Comparison of ENCODE assay signal across 20 cellular contexts in genomic region chr14:64556526-64556925, GRCh38. TPM values are rescaled to one million over a fixed set of nuclear protein-coding genes. Genes with fewer than 3 reads are reported as not detected.
A peak's percentile ranks its signal among the peaks of the same experiment; 100 is the strongest.
DNase-seq lines count a peak whose midpoint lies in the region; ATAC-seq and TF ChIP-seq lines count a peak whose summit lies in the region.
"Had no signal": no experiment of that assay in that cellular context is flagged by ENCODE, and none has a peak within 500 bp of the region (broad histone marks: within the 10 kb centered on the region; RNA-seq: fewer than 3 reads in every experiment).

No MANE protein-coding gene starts in this region.

- no peak overlapping the region for H3K23ac ChIP-seq in IMR-90 (ENCODE audit: low read depth, low read length)

- H3K14ac ChIP-seq in IMR-90 (replicated peaks; ENCODE audit: low read depth, low read length), result no peak overlapping the region

- no peak overlapping the region for H3K4ac ChIP-seq in IMR-90 (ENCODE audit: low read depth, low read length)

- no peak overlapping the region for H3K56ac ChIP-seq in IMR-90 (ENCODE audit: extremely low read depth, insufficient read depth, low read length)

- H2BK15ac ChIP-seq in IMR-90 (ENCODE audit: low read depth, low read length), result no peak overlapping the region

- POLR2A ChIA-PET in BJ (lab: Charles Lee), result interaction anchor here (0.5 to 0.6 kb wide), 2 partner anchors 16 to 68 kb away, joined by 3 to 4 read pairs; partner anchors contain the start of gene HSPA2
- POLR2A ChIA-PET in IMR-90 (lab: Charles Lee; ENCODE audit: unreplicated experiment), result interaction anchor here (0.6 kb wide), 1 partner anchor 114 kb away, joined by 5 read pairs; no protein-coding TSS in a partner anchor

- intact Hi-C loops in IMR-90 (cut with micrococcal nuclease), result no loop called here
- intact Hi-C loops in left ventricle myocardium superior (cut with micrococcal nuclease), result no loop called here

- H4K91ac ChIP-seq in IMR-90 (ENCODE audit: insufficient read depth, low read depth, low read length), result no peak overlapping the region

- 0 out of 2 replicates have a peak overlapping the region, but pooled peaks have one; percentile 29 for H2AK5ac ChIP-seq in IMR-90 (ENCODE audit: low read depth, low read length)

- in situ Hi-C loops in IMR-90 (cut with MboI; ENCODE audit: low sequenced_read_pairs), result no loop called here

- H2BK120ac ChIP-seq in IMR-90 (ENCODE audit: low read depth, low read length), result no peak overlapping the region

- DNase-seq in BJ (ENCODE audit: low read depth) (peak; percentile 43), IMR-90 (peak; percentile 92), amniotic epithelial cell (ENCODE audit: low read depth) (peak; percentile 97), iris pigment epithelial cell (ENCODE audit: low read depth) (peak; percentile 88), NCI-H2227 (lab: John Stamatoyannopoulos, UW; ENCODE audit: unreplicated experiment) (no peak), left ventricle myocardium superior (no peak)
- no peak for DNase-seq in stimulated activated CD4-positive, alpha-beta T cell treated with anti-CD3 and anti-CD28 coated beads, Interleukin-2, amount 100 ng/mL, for 48 hours
- DNase-seq: activated gamma-delta T cell treated with Interleukin-2 at 50 U/mL for 16 hours; brain microvascular endothelial cell; hippocampal formation; KBM-7; left ventricle myocardium inferior; naive thymus-derived CD4-positive, alpha-beta T cell; NCI-H1930; NCI-H82; retina had no signal

- H3K9me1 ChIP-seq in IMR-90 (ENCODE audit: insufficient read depth, low read length), result no peaks in the 10 kb centered on the region

- H3K4me3 ChIP-seq in BJ (ENCODE audit: low read depth, low read length) (no peak overlapping the region), IMR-90 (ENCODE audit: insufficient read depth, low read depth, low read length) (no peak overlapping the region)
- H3K4me3 ChIP-seq: BLaER1, left ventricle myocardium inferior, thoracic aorta had no signal

- H2BK5ac ChIP-seq in IMR-90 (ENCODE audit: low read depth, low read length, poor library complexity, severe bottlenecking), result no peak overlapping the region

- no peak overlapping the region for H3K27ac ChIP-seq in IMR-90 (ENCODE audit: insufficient read depth, low read length)
- H3K27ac ChIP-seq: BLaER1, brain microvascular endothelial cell, left ventricle myocardium inferior, thoracic aorta had no signal

- no TSS peak for BruUV-seq in IMR-90 (replicated peaks; lab: Mats Ljungman, UMichigan)

- TF ChIP-seq POLR2A in IMR-90 (IDR thresholded peaks at IDR 0.05; ENCODE audit: low read depth, low read length), result no peak

- WGBS in IMR-90 (ENCODE audit: extremely low coverage in 2 of 2, insufficient read length in 1 of 2), 2 experiments, result no CpG with 5 or more reads among the region's 5 CpGs

- H4K20me1 ChIP-seq in IMR-90 (ENCODE audit: insufficient read depth, low read length), result no peaks in the 10 kb centered on the region
- H4K20me1 ChIP-seq: BLaER1 had no signal

- H2AFZ ChIP-seq in IMR-90 (replicated peaks; ENCODE audit: low read length, poor library complexity), result peak overlapping the region; percentile 56

- H3K18ac ChIP-seq in IMR-90 (ENCODE audit: low read depth, low read length), result no peak overlapping the region

- dilution Hi-C loops in IMR-90 (cut with HindIII; ENCODE audit: low sequenced_read_pairs, unreplicated experiment), result no loop called here

- no peak overlapping the region for H3K4me2 ChIP-seq in IMR-90 (ENCODE audit: low read depth, low read length)
- H3K4me2 ChIP-seq: BLaER1 had no signal

- no peaks in the 10 kb centered on the region for H3K27me3 ChIP-seq in BJ (ENCODE audit: control insufficient read depth, insufficient read depth, low read length)
- H3K27me3 ChIP-seq in IMR-90 (ENCODE audit: control insufficient read depth, insufficient read depth, low read length), result no peaks in the 10 kb centered on the region
- H3K27me3 ChIP-seq: brain microvascular endothelial cell had no signal

- H2AK9ac ChIP-seq in IMR-90 (replicated peaks; ENCODE audit: low read depth, low read length, poor library complexity), result no peak overlapping the region

- H3K9ac ChIP-seq in IMR-90 (ENCODE audit: low read depth, low read length), result no peak overlapping the region
- H3K9ac ChIP-seq: BLaER1 had no signal

- H4K5ac ChIP-seq in IMR-90 (ENCODE audit: low read depth, low read length), result no peak overlapping the region

- CTCF ChIA-PET in BJ (lab: Yijun Ruan, JAX) (interaction anchor here (0.7 to 1.6 kb wide), 5 partner anchors 9 to 80 kb away, joined by 3 to 8 read pairs (median 3); no protein-coding TSS in a partner anchor), IMR-90 (lab: Yijun Ruan, JAX) (interaction anchor here (0.6 to 1.3 kb wide), 4 partner anchors 10 to 464 kb away, joined by 3 to 9 read pairs (median 3); partner anchors contain the start of gene HSPA2)

- H3K4me1 ChIP-seq in IMR-90 (ENCODE audit: control insufficient read depth, insufficient read depth, low read length), result no peaks in the 10 kb centered on the region

- H3K36me3 ChIP-seq in BJ (ENCODE audit: control insufficient read depth, insufficient read depth, low read length) (no peaks in the 10 kb centered on the region), IMR-90 (ENCODE audit: control insufficient read depth, insufficient read depth, low read length) (no peaks in the 10 kb centered on the region)
- H3K36me3 ChIP-seq: BLaER1, brain microvascular endothelial cell, left ventricle myocardium inferior, thoracic aorta had no signal

- no peak overlapping the region for H4K8ac ChIP-seq in IMR-90 (ENCODE audit: low read depth in 2 of 2, low read length in 2 of 2)

- H3K79me1 ChIP-seq in IMR-90 (ENCODE audit: low read depth in 1 of 2, low read length in 2 of 2), result no peaks in the 10 kb centered on the region

- TF ChIP-seq RAD21 in IMR-90 (IDR thresholded peaks at IDR 0.05; ENCODE audit: low read length), result no peak

- no peaks in the 10 kb centered on the region for H3K9me3 ChIP-seq in IMR-90 (ENCODE audit: control insufficient read depth, insufficient read depth, low read length)
- H3K9me3 ChIP-seq: BLaER1, left ventricle myocardium inferior, thoracic aorta had no signal

- ATAC-seq in IMR-90 (ENCODE audit: low read depth) (peak; percentile 96), HG03354 (IDR thresholded peaks at IDR 0.05; ENCODE audit: poor library complexity, severe bottlenecking, unreplicated experiment) (no peak), left ventricle myocardium superior (no peak)
- ATAC-seq: naive thymus-derived CD4-positive, alpha-beta T cell had no signal

- TF ChIP-seq CTCF in BJ (IDR thresholded peaks at IDR 0.05; ENCODE audit: insufficient read depth, low read depth, low read length) (no peak), IMR-90 (conservative IDR thresholded peaks at IDR 0.05; ENCODE audit: low read depth, low read length) (no peak)

- no peak overlapping the region for H2BK20ac ChIP-seq in IMR-90 (ENCODE audit: low read depth, low read length)

TF ChIP-seq in IMR-90, 13 proteins besides CTCF, POLR2A, EP300 and RAD21 (continues in another document):
- TF ChIP-seq MAFK (IDR thresholded peaks at IDR 0.05; ENCODE audit: low read depth, low read length), result no peak
- no peak for TF ChIP-seq MXI1 (IDR thresholded peaks at IDR 0.05; ENCODE audit: borderline replicate concordance, low read depth, low read length)
- no peak for TF ChIP-seq CHD1 (IDR thresholded peaks at IDR 0.05; ENCODE audit: low read depth, low read length)
- no peak for TF ChIP-seq RFX5 (IDR thresholded peaks at IDR 0.05; ENCODE audit: low read depth, low read length)
- TF ChIP-seq FOS (IDR thresholded peaks at IDR 0.05; ENCODE audit: low read depth, low read length), result peak; percentile 81; the same call in 1 of the 2 replicates
- TF ChIP-seq SMC3 (IDR thresholded peaks at IDR 0.05; ENCODE audit: low read depth, low read length), result no peak
- TF ChIP-seq ELK1 (IDR thresholded peaks at IDR 0.05; ENCODE audit: borderline replicate concordance, low read depth, low read length), result no peak

RNA-seq across cellular contexts. Expression of gene PPP1R36, which starts 6.8 kb away (rescaled TPM):
- polyA plus RNA-seq in BJ (2011; rRNA removed) (0.65 and 0.67 TPM in 2 replicates), IMR-90 (2012; rRNA removed) (0.15 and 0.19 TPM in 2 replicates)
- polyA minus RNA-seq in BJ (2011; rRNA and poly(A)+ RNA removed), result 0.46 TPM in 1 of 2 replicates, not detected in the other
- total RNA-seq in IMR-90 (2012; rRNA removed) (0.28 and 0.54 TPM in 2 replicates), left ventricle myocardium superior (not detected)
- 0.08 TPM in 1 of 2 replicates, not detected in the other for polyA plus RNA-seq in IMR-90 (2012; cell fraction: cytosol; rRNA removed)
- 0.65 TPM in 1 of 2 replicates, not detected in the other for polyA plus RNA-seq in IMR-90 (2012; cell fraction: nucleus; rRNA removed; ENCODE audit: low replicate concordance)
- total RNA-seq: SK-MEL-5, thoracic aorta had no signal

RNA-seq across cellular contexts. Expression of gene HSPA2, which starts 16.0 kb away (rescaled TPM):
- polyA plus RNA-seq in BJ (2011; rRNA removed), result 64.1 and 96.1 TPM in 2 replicates
- 57.8 and 70.6 TPM in 2 replicates for polyA minus RNA-seq in BJ (2011; rRNA and poly(A)+ RNA removed)
- 18.9 and 19.7 TPM in 2 replicates for total RNA-seq in IMR-90 (2012; rRNA removed)
- 18.4 and 20.0 TPM in 2 replicates for polyA plus RNA-seq in IMR-90 (2012; rRNA removed)
- polyA plus RNA-seq in IMR-90 (2012; cell fraction: cytosol; rRNA removed), result 7.7 and 22.7 TPM in 2 replicates
- polyA plus RNA-seq in IMR-90 (2012; cell fraction: nucleus; rRNA removed; ENCODE audit: low replicate concordance), result 11.5 and 11.7 TPM in 2 replicates
- total RNA-seq in left ventricle myocardium superior, result 13.8 TPM

RNA-seq across cellular contexts. Expression of gene ZBTB1, which starts 52.0 kb away (rescaled TPM):
- polyA plus RNA-seq in BJ (2011; rRNA removed) (16.0 and 32.7 TPM in 2 replicates), IMR-90 (2012; rRNA removed) (13.6 and 19.0 TPM in 2 replicates)
- 18.5 and 22.7 TPM in 2 replicates for polyA minus RNA-seq in BJ (2011; rRNA and poly(A)+ RNA removed)
- total RNA-seq in IMR-90 (2012; rRNA removed) (37.3 and 63.0 TPM in 2 replicates), left ventricle myocardium superior (23.7 TPM)
- polyA plus RNA-seq in IMR-90 (2012; cell fraction: cytosol; rRNA removed), result 2.8 and 3.1 TPM in 2 replicates
- polyA plus RNA-seq in IMR-90 (2012; cell fraction: nucleus; rRNA removed; ENCODE audit: low replicate concordance), result 4.5 and 27.9 TPM in 2 replicates

RNA-seq across cellular contexts. Expression of gene ZBTB25, which starts 52.9 kb away (rescaled TPM):
- polyA plus RNA-seq in BJ (2011; rRNA removed), result 5.8 and 6.1 TPM in 2 replicates
- 7.8 and 8.3 TPM in 2 replicates for polyA minus RNA-seq in BJ (2011; rRNA and poly(A)+ RNA removed)
- total RNA-seq in IMR-90 (2012; rRNA removed), result 4.2 and 6.6 TPM in 2 replicates
- polyA plus RNA-seq in IMR-90 (2012; rRNA removed), result 4.2 and 4.4 TPM in 2 replicates
- polyA plus RNA-seq in IMR-90 (2012; cell fraction: cytosol; rRNA removed), result 0.94 and 1.2 TPM in 2 replicates
- 5.3 and 16.5 TPM in 2 replicates for polyA plus RNA-seq in IMR-90 (2012; cell fraction: nucleus; rRNA removed; ENCODE audit: low replicate concordance)
- 17.1 TPM for total RNA-seq in left ventricle myocardium superior

Comparison
In these comparisons a context has a peak if more than half of its experiments do, and no peak if none do; other contexts are left out.
1. DNase-seq: peak in BJ (single experiment), IMR-90 (single experiment), amniotic epithelial cell (single experiment) and iris pigment epithelial cell (single experiment); none in stimulated activated CD4-positive, alpha-beta T cell treated with anti-CD3 and anti-CD28 coated beads, Interleukin-2, amount 100 ng/mL, for 48 hours (0 of 2), NCI-H2227 (single experiment) and left ventricle myocardium superior (single experiment).